ENCODE assay signal across 9 cellular contexts in the genomic region with DNA sequence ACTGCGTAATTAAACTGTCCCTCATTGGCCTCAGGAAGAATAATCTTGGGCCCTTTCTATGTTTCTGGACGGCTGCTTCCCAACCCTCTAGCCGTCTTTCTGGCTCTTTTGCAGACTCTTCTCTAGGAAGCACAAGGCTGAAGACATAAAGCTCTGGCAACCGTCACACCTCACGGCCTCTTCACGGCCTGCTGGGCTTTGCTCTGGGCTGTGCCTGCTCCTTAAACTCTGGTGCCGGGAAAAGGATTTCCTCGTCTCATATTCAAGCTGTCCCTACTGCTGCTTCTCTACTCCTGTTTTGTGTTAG. TPM values are rescaled to one million over a fixed set of nuclear protein-coding genes. Genes with fewer than 3 reads are reported as not detected.
DNase-seq lines count a peak whose midpoint lies in the region; ATAC-seq and TF ChIP-seq lines count a peak whose summit lies in the region.
"Had no signal": no experiment of that assay in that cellular context is flagged by ENCODE, and none has a peak within 500 bp of the region (broad histone marks: within the 10 kb centered on the region; RNA-seq: fewer than 3 reads in every experiment).

No MANE protein-coding gene starts in this region.

- TF ChIP-seq CTCF in OCI-LY7 (conservative IDR thresholded peaks at IDR 0.05; ENCODE audit: low read length), result no peak
- no peak for TF ChIP-seq CTCF in esophagus squamous epithelium (IDR thresholded peaks at IDR 0.05)

- intact Hi-C loops in OCI-LY7 (cut with micrococcal nuclease; ENCODE audit: unreplicated experiment), result loop anchor here (2.0 to 10.0 kb wide), 2 partner anchors 23 to 1279 kb away; a partner anchor contains a TSS
- intact Hi-C loops in esophagus squamous epithelium (cut with DNase I), result no loop called here

- CTCF ChIA-PET in OCI-LY7 (lab: Charles Lee; ENCODE audit: unreplicated experiment), result interaction anchor here (1.0 to 1.6 kb wide), 4 partner anchors 10 to 55 kb away, joined by 3 to 5 read pairs (median 4); no protein-coding TSS in a partner anchor

- H3K4me2 ChIP-seq in OCI-LY7 (ENCODE audit: low read length), result peak overlapping the region; percentile 99

- H4K20me1 ChIP-seq in OCI-LY7 (ENCODE audit: insufficient read depth, low read length), result no peaks in the 10 kb centered on the region

- ATAC-seq in GM21447 (IDR thresholded peaks at IDR 0.05; ENCODE audit: unreplicated experiment) (no peak), SK-N-SH treated with all-trans-retinoic acid at 6 μM for 48 hours (no peak)

- TF ChIP-seq POLR2A in esophagus squamous epithelium (IDR thresholded peaks at IDR 0.05), result no peak

- H3K27me3 ChIP-seq in esophagus squamous epithelium (no peaks in the 10 kb centered on the region), rectal smooth muscle tissue (ENCODE audit: control insufficient read depth, insufficient read depth, low read length) (no peaks in the 10 kb centered on the region)

- peaks cover 19% of the 10 kb centered on the region for H3K79me2 ChIP-seq in OCI-LY7 (ENCODE audit: insufficient read depth, low read depth, low read length)

- no TSS peak for BruUV-seq in OCI-LY7 (replicated peaks; lab: Mats Ljungman, UMichigan)

- H3K27ac ChIP-seq in OCI-LY7 (ENCODE audit: low read depth, low read length, poor library complexity, severe bottlenecking) (peak overlapping the region; percentile 70), esophagus squamous epithelium (peak overlapping the region; percentile 25 to 81 (median 68)), rectal smooth muscle tissue (ENCODE audit: low read depth, low read length) (peak overlapping the region; percentile 75)

- H3K4me3 ChIP-seq in OCI-LY7 (ENCODE audit: low read depth, low read length, poor library complexity, severe bottlenecking), result peak overlapping the region; percentile 73
- H3K4me3 ChIP-seq in esophagus squamous epithelium, result peak overlapping the region; percentile 0 to 56 (median 26)
- H3K4me3 ChIP-seq in rectal smooth muscle tissue (ENCODE audit: low read length), result peak overlapping the region; percentile 54

- H3K9me3 ChIP-seq in OCI-LY7 (ENCODE audit: low read length), result no peaks in the 10 kb centered on the region
- no peaks in the 10 kb centered on the region for H3K9me3 ChIP-seq in esophagus squamous epithelium

- peak overlapping the region; percentile 0 for H3K9ac ChIP-seq in rectal smooth muscle tissue (ENCODE audit: low read length)

- peak; percentile 29 for DNase-seq in EL
- DNase-seq in OCI-LY7 (ENCODE audit: low spot score), result peak; percentile 60
- DNase-seq in esophagus squamous epithelium (lab: John Stamatoyannopoulos, UW), result no peak
- no peak for DNase-seq in DMS79 (lab: John Stamatoyannopoulos, UW)
- DNase-seq in epidermal melanocyte (ENCODE audit: insufficient read length, low spot score), result no peak
- DNase-seq: NCI-H2081 had no signal

- H3K4me1 ChIP-seq in OCI-LY7 (ENCODE audit: insufficient read depth, low read length, poor library complexity, severe bottlenecking) (peaks cover 28% of the 10 kb centered on the region), esophagus squamous epithelium (peaks cover 0 to 54% (median 19%) of the 10 kb centered on the region in 3 donors), rectal smooth muscle tissue (ENCODE audit: control insufficient read depth, insufficient read depth, low read length) (peaks cover 24% of the 10 kb centered on the region)

- H3K9me2 ChIP-seq in OCI-LY7 (ENCODE audit: insufficient read depth, low read length), result no peaks in the 10 kb centered on the region

- H3K36me3 ChIP-seq in OCI-LY7 (ENCODE audit: insufficient read depth, low read length) (peaks cover 33% of the 10 kb centered on the region), esophagus squamous epithelium (no peaks in the 10 kb centered on the region), rectal smooth muscle tissue (ENCODE audit: control insufficient read depth, insufficient read depth, low read length) (no peaks in the 10 kb centered on the region)

- peak overlapping the region; percentile 80; the same call in 1 of the 2 replicates for H2AFZ ChIP-seq in OCI-LY7 (ENCODE audit: low read length)

- POLR2A ChIA-PET in OCI-LY7 (lab: Charles Lee), result interaction anchor here (0.6 to 4.3 kb wide), 10 partner anchors 9 to 61 kb away, joined by 3 to 81 read pairs (median 4); a partner anchor contains a TSS

- 30 to 54% methylated on average over 3 to 8 of the region's 8 CpGs for WGBS in esophagus squamous epithelium, 2 donors

TF ChIP-seq in SK-N-SH treated with all-trans-retinoic acid at 6 μM for 48 hours, 23 proteins besides CTCF, POLR2A, EP300 and RAD21 (continues in another document):
- TF ChIP-seq GLIS3 (CRISPR knock-in tag; IDR thresholded peaks at IDR 0.05) (no peak), CSDC2 (CRISPR knock-in tag; IDR thresholded peaks at IDR 0.05) (no peak), ZNF565 (CRISPR knock-in tag; conservative IDR thresholded peaks at IDR 0.05; ENCODE audit: low read depth) (no peak), BACH2 (CRISPR knock-in tag; IDR thresholded peaks at IDR 0.05; ENCODE audit: borderline replicate concordance) (no peak), ZC3H10 (CRISPR knock-in tag; IDR thresholded peaks at IDR 0.05) (no peak), ZFP3 (CRISPR knock-in tag; IDR thresholded peaks at IDR 0.05) (no peak), ZNF70 (CRISPR knock-in tag; IDR thresholded peaks at IDR 0.05) (no peak), TOX (CRISPR knock-in tag; IDR thresholded peaks at IDR 0.05; ENCODE audit: borderline replicate concordance) (no peak), ZFP30 (CRISPR knock-in tag; IDR thresholded peaks at IDR 0.05) (no peak), ARNTL (CRISPR knock-in tag; IDR thresholded peaks at IDR 0.05; ENCODE audit: borderline replicate concordance, low read depth) (no peak), RARB (CRISPR knock-in tag; IDR thresholded peaks at IDR 0.05) (no peak), PPARA (CRISPR knock-in tag; IDR thresholded peaks at IDR 0.05; ENCODE audit: borderline replicate concordance) (no peak)
- TF ChIP-seq, protein P1, sequence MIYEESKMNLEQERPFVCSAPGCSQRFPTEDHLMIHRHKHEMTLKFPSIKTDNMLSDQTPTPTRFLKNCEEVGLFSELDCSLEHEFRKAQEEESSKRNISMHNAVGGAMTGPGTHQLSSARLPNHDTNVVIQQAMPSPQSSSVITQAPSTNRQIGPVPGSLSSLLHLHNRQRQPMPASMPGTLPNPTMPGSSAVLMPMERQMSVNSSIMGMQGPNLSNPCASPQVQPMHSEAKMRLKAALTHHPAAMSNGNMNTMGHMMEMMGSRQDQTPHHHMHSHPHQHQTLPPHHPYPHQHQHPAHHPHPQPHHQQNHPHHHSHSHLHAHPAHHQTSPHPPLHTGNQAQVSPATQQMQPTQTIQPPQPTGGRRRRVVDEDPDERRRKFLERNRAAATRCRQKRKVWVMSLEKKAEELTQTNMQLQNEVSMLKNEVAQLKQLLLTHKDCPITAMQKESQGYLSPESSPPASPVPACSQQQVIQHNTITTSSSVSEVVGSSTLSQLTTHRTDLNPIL (CRISPR knock-in tag; IDR thresholded peaks at IDR 0.05; ENCODE audit: low read depth), result no peak
- TF ChIP-seq, protein P2, sequence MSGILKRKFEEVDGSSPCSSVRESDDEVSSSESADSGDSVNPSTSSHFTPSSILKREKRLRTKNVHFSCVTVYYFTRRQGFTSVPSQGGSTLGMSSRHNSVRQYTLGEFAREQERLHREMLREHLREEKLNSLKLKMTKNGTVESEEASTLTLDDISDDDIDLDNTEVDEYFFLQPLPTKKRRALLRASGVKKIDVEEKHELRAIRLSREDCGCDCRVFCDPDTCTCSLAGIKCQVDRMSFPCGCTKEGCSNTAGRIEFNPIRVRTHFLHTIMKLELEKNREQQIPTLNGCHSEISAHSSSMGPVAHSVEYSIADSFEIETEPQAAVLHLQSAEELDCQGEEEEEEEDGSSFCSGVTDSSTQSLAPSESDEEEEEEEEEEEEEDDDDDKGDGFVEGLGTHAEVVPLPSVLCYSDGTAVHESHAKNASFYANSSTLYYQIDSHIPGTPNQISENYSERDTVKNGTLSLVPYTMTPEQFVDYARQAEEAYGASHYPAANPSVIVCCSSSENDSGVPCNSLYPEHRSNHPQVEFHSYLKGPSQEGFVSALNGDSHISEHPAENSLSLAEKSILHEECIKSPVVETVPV (CRISPR knock-in tag; IDR thresholded peaks at IDR 0.05), result no peak
- TF ChIP-seq, protein P3, sequence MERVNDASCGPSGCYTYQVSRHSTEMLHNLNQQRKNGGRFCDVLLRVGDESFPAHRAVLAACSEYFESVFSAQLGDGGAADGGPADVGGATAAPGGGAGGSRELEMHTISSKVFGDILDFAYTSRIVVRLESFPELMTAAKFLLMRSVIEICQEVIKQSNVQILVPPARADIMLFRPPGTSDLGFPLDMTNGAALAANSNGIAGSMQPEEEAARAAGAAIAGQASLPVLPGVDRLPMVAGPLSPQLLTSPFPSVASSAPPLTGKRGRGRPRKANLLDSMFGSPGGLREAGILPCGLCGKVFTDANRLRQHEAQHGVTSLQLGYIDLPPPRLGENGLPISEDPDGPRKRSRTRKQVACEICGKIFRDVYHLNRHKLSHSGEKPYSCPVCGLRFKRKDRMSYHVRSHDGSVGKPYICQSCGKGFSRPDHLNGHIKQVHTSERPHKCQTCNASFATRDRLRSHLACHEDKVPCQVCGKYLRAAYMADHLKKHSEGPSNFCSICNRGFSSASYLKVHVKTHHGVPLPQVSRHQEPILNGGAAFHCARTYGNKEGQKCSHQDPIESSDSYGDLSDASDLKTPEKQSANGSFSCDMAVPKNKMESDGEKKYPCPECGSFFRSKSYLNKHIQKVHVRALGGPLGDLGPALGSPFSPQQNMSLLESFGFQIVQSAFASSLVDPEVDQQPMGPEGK (CRISPR knock-in tag; IDR thresholded peaks at IDR 0.05; ENCODE audit: borderline replicate concordance), result no peak

RNA-seq across cellular contexts. Expression of a gene that starts 36.0 kb away (rescaled TPM):
- 22.7 and 27.1 TPM in 2 replicates for total RNA-seq in OCI-LY7 (2014; rRNA removed; shearing (Covaris generic))
- total RNA-seq in OCI-LY7 (2022) (183 and 192 TPM in 2 replicates), esophagus squamous epithelium (10 to 100 TPM in 1 of 4 donors, 1 to 10 TPM in 3; 2.2 to 17.5 (median 6.0) TPM)

Comparison
In these comparisons a context has a peak if more than half of its experiments do, and no peak if none do; other contexts are left out.
1. DNase-seq: peak in EL (single experiment) and OCI-LY7 (single experiment); none in esophagus squamous epithelium (single experiment), DMS79 (single experiment) and epidermal melanocyte (single experiment).
2. Peak in every context shown above with its lines, with median percentiles within 50 percentile points of each other: H3K27ac ChIP-seq and H3K4me3 ChIP-seq.